In the genomic region with DNA sequence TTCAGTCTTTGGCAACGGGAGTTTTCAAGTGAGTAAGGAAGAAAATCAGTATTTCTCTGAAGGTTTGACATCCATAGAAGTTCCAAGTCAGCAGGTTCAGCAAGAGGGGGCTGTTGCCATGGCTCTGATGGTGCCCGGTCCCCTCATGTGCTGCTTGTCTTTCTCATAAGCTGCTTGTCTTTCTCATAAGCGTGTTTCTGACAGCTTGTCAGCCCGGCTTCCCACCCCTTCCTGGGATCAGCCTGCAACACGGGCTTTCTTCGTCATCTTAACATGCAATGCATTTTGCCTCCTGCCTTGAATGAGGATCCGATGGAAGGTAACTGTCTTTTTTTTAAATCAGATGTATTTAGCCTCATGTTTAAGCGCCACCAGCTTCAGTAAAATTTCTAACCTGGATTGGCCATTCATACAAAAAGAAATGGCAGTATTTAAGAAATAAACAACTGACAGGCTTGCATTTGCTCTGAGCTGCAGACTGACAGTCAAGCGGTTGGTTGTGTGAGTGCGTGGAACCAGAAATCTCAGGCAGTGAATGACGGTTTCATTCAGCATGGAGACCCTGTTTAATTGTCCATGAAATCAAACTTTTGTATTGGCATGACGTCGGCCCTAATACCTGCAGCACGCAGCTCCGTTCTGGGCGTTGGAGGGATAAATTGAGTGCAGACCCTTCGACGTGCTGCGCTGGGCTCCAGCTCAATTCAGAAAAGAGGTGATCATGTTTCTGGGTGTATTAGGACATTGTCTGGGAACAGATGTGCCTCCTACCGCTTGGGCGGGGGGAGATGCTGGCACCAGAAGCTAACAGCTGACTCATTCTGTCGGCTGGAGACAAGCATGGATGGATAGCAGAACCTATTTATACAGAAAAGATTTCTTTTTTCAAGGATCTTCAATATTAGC, we compare ENCODE assay signal across 16 cellular contexts.
DNase-seq lines count a peak whose midpoint lies in the region; ATAC-seq lines count a peak whose summit lies in the region.
"Had no signal": no experiment of that assay in that cellular context is flagged by ENCODE, and none has a peak within 500 bp of the region (broad histone marks: within the 10 kb centered on the region; RNA-seq: fewer than 3 reads in every experiment).

No MANE protein-coding gene starts in this region.

- DNase-seq in NCI-H82 (lab: John Stamatoyannopoulos, UW) (peak; percentile 20), NCI-H82 treated with DMSO at 0.1 percent for 48 hours (lab: John Stamatoyannopoulos, UW; ENCODE audit: unreplicated experiment) (no peak), left kidney (ENCODE audit: low read depth, low spot score) (peak; percentile 65), foreskin melanocyte (no peak), HT-29 (ENCODE audit: low spot score) (no peak), T-cell (no peak)
- no peak for DNase-seq in stimulated activated CD4-positive, alpha-beta T cell treated with anti-CD3 and anti-CD28 coated beads, Interleukin-4, amount 100 ng/mL, for 1 hour
- DNase-seq: activated naive CD4-positive, alpha-beta T cell treated with anti-CD3 and anti-CD28 coated beads, Interleukin-2, amount 50 U/mL, for 16 hours; activated T-cell treated with anti-CD3 and anti-CD28 coated beads for 4 hours; stimulated activated naive CD8-positive, alpha-beta T cell treated with anti-CD3 and anti-CD28 coated beads, Interleukin-15, Interleukin-2, amounts not matched to agents 100 U/mL and 50 U/mL, for 24 hours; upper lobe of left lung had no signal

- CTCF ChIA-PET in T-cell (lab: Charles Lee): no interaction called here

- no peak overlapping the region for H3K27ac Mint-ChIP-seq in T-cell
- H3K27ac Mint-ChIP-seq: memory B cell had no signal

- POLR2A ChIA-PET in T-cell (lab: Charles Lee): no interaction called here

- H3K4me1 Mint-ChIP-seq in T-cell: no peaks in the 10 kb centered on the region
- H3K4me1 Mint-ChIP-seq: CD14-positive monocyte, H9, memory B cell had no signal

- ATAC-seq in T-cell (replicated peaks in 1 of 4): no peak
- ATAC-seq: stimulated activated naive CD8-positive, alpha-beta T cell treated with anti-CD3 and anti-CD28 coated beads, Interleukin-15, Interleukin-2, amounts not matched to agents 100 U/mL and 50 U/mL, for 24 hours had no signal

- H3K4me3 Mint-ChIP-seq in T-cell: no peak overlapping the region
- H3K4me3 Mint-ChIP-seq: H9, memory B cell, nephron had no signal

- peaks cover 0 to 5% (median 0%) of the 10 kb centered on the region in 3 donors for H3K9me3 Mint-ChIP-seq in T-cell
- H3K9me3 Mint-ChIP-seq: H9, nephron had no signal

- H3K27ac ChIP-seq in angular gyrus (ENCODE audit: low read depth, low read length): peak overlapping the region; percentile 62
- H3K27ac ChIP-seq: upper lobe of left lung had no signal

- H3K36me3 Mint-ChIP-seq in T-cell: no peaks in the 10 kb centered on the region
- H3K36me3 Mint-ChIP-seq: CD14-positive monocyte, memory B cell had no signal

- H3K27me3 Mint-ChIP-seq in T-cell: peaks cover 0 to 5% of the 10 kb centered on the region in 2 donors

Comparison
In these comparisons a context has a peak if more than half of its experiments do, and no peak if none do; other contexts are left out.
1. DNase-seq: peak in NCI-H82 (single experiment) and left kidney (single experiment); none in NCI-H82 treated with DMSO at 0.1 percent for 48 hours (single experiment), foreskin melanocyte (single experiment), HT-29 (single experiment), T-cell (0 of 34) and stimulated activated CD4-positive, alpha-beta T cell treated with anti-CD3 and anti-CD28 coated beads, Interleukin-4, amount 100 ng/mL, for 1 hour (single experiment).